Comparison of ENCODE assay signal across 14 cellular contexts in genomic region chr12:110451263-110451662, GRCh38. TPM values are rescaled to one million over a fixed set of nuclear protein-coding genes. Genes with fewer than 3 reads are reported as not detected.
A peak's percentile ranks its signal among the peaks of the same experiment; 100 is the strongest.
DNase-seq lines count a peak whose midpoint lies in the region; ATAC-seq and TF ChIP-seq lines count a peak whose summit lies in the region.
"Had no signal": no experiment of that assay in that cellular context is flagged by ENCODE, and none has a peak within 500 bp of the region (broad histone marks: within the 10 kb centered on the region; RNA-seq: fewer than 3 reads in every experiment).

No MANE protein-coding gene starts in this region.

- WGBS in transverse colon (ENCODE audit: low coverage in 1 of 2), 2 donors, result 75% methylated on average over 1 of the region's 1 CpG; no CpG with 5 or more reads in 1 of the 2 donors

- TF ChIP-seq CTCF in endothelial cell (IDR thresholded peaks at IDR 0.05; ENCODE audit: unreplicated experiment) (no peak), transverse colon (IDR thresholded peaks at IDR 0.05) (no peak)

- peak overlapping the region; percentile 99 for H3K4me3 Mint-ChIP-seq in T-helper 2 cell treated with Interferon-gamma antibody and Interleukin-4, amounts not matched to agents 5 μg/mL and 100 μg/mL, for 36 hours
- H3K4me3 Mint-ChIP-seq in endothelial cell (ENCODE audit: unreplicated experiment), result peak overlapping the region; percentile 90

- H3K4me1 ChIP-seq in transverse colon, result peaks cover 4 to 27% (median 17%) of the 10 kb centered on the region in 4 donors

- in situ Hi-C loops in transverse colon (cut with MboI; ENCODE audit: low pct_ligation_motif_present in 1 of 4, low pct_unique_long_range_greater_than_20kb in 1 of 4, low sequenced_read_pairs in 3 of 4), result loop anchor here in 2 of 4 donors (10.0 to 25.0 kb wide), 4 partner anchors 54 to 386 kb away; partner anchors contain the start of genes CCDC63 (in 2 of the 2), PPP1CC (in 1 of the 2), RAD9B (in 1 of the 2) and VPS29 (in 1 of the 2)

- H3K27me3 Mint-ChIP-seq in T-helper 2 cell treated with Interferon-gamma antibody and Interleukin-4, amounts not matched to agents 5 μg/mL and 100 μg/mL, for 36 hours (ENCODE audit: low read depth), result no peaks in the 10 kb centered on the region
- peaks cover 13% of the 10 kb centered on the region for H3K27me3 Mint-ChIP-seq in endothelial cell (ENCODE audit: unreplicated experiment)

- no peaks in the 10 kb centered on the region for H3K9me3 Mint-ChIP-seq in T-helper 2 cell treated with Interferon-gamma antibody and Interleukin-4, amounts not matched to agents 5 μg/mL and 100 μg/mL, for 36 hours
- H3K9me3 Mint-ChIP-seq in endothelial cell (ENCODE audit: unreplicated experiment), result no peaks in the 10 kb centered on the region

- peaks cover 18% of the 10 kb centered on the region; the same call in 1 of the 2 replicates for H3K36me3 ChIP-seq in SK-N-MC (ENCODE audit: insufficient read depth, low read length)
- H3K36me3 ChIP-seq in transverse colon, result peaks cover 0 to 7% (median 2%) of the 10 kb centered on the region in 4 donors

- H3K4me1 Mint-ChIP-seq in T-helper 2 cell treated with Interferon-gamma antibody and Interleukin-4, amounts not matched to agents 5 μg/mL and 100 μg/mL, for 36 hours (ENCODE audit: low read depth), result peaks cover 21% of the 10 kb centered on the region
- peaks cover 13% of the 10 kb centered on the region for H3K4me1 Mint-ChIP-seq in endothelial cell (ENCODE audit: unreplicated experiment)

- intact Hi-C loops in sciatic nerve (cut with DNase I), result no loop called here
- intact Hi-C loops in transverse colon (cut with DNase I; ENCODE audit: low total_unique reads), result loop anchor here (5.0 kb wide), 1 partner anchor 151 kb away; no protein-coding TSS in a partner anchor

- ATAC-seq in sciatic nerve (no peak), HG03378 (IDR thresholded peaks at IDR 0.05; ENCODE audit: unreplicated experiment) (no peak)
- ATAC-seq: mucosa of descending colon had no signal

- H3K4me3 ChIP-seq in SK-N-MC (no peak overlapping the region), transverse colon (no peak overlapping the region)
- H3K4me3 ChIP-seq: mucosa of descending colon had no signal

- H3K27ac Mint-ChIP-seq in T-helper 2 cell treated with Interferon-gamma antibody and Interleukin-4, amounts not matched to agents 5 μg/mL and 100 μg/mL, for 36 hours, result peak overlapping the region; percentile 99
- H3K27ac Mint-ChIP-seq in endothelial cell (ENCODE audit: unreplicated experiment), result no peak overlapping the region

- H3K27ac ChIP-seq in SK-N-MC (peak overlapping the region; percentile 54; the same call in 1 of the 2 replicates), transverse colon (peak overlapping the region in 1 of 4 donors; percentile 99)
- H3K27ac ChIP-seq: WERI-Rb-1 had no signal

- H3K27me3 ChIP-seq in transverse colon, result no peaks in the 10 kb centered on the region

- no peak for TF ChIP-seq EP300 in transverse colon (IDR thresholded peaks at IDR 0.05; ENCODE audit: low read depth)

- H3K9me3 ChIP-seq in SK-N-MC (ENCODE audit: low read depth, low read length), result no peaks in the 10 kb centered on the region
- H3K9me3 ChIP-seq in transverse colon, result no peaks in the 10 kb centered on the region
- H3K9me3 ChIP-seq: mucosa of descending colon had no signal

- no peak for DNase-seq in T-helper 2 cell treated with Interferon-gamma antibody and Interleukin-4, amounts not matched to agents 5 μg/mL and 100 μg/mL, for 36 hours (ENCODE audit: low spot score)
- no peak for DNase-seq in T-helper 2 cell
- no peak for DNase-seq in SK-N-MC (ENCODE audit: low read depth, low spot score)
- DNase-seq in endothelial cell (ENCODE audit: low spot score), result no peak
- peak; percentile 39 for DNase-seq in sciatic nerve (ENCODE audit: low spot score)
- no peak for DNase-seq in transverse colon
- DNase-seq in cortex of kidney (lab: John Stamatoyannopoulos, UW), result no peak
- DNase-seq: activated gamma-delta T cell treated with Interleukin-2 at 50 U/mL for 16 hours, DMS 273 treated with DMSO at 0.1 percent for 48 hours, mucosa of descending colon, NCI-H1105, NCI-H510A treated with DMSO at 0.1 percent for 48 hours, WERI-Rb-1 had no signal

- H3K9ac ChIP-seq in SK-N-MC (ENCODE audit: insufficient read length), result no peak overlapping the region

- no peak for TF ChIP-seq POLR2A in transverse colon (IDR thresholded peaks at IDR 0.05)

- peaks cover 46% of the 10 kb centered on the region for H3K36me3 Mint-ChIP-seq in T-helper 2 cell treated with Interferon-gamma antibody and Interleukin-4, amounts not matched to agents 5 μg/mL and 100 μg/mL, for 36 hours (ENCODE audit: low read depth)
- H3K36me3 Mint-ChIP-seq in endothelial cell (ENCODE audit: low read depth, unreplicated experiment), result peaks cover 10% of the 10 kb centered on the region

RNA-seq across cellular contexts. Expression of gene ARPC3, which starts 1.1 kb away (rescaled TPM):
- total RNA-seq in endothelial cell (ENCODE audit: unreplicated experiment) (230 TPM), sciatic nerve (109 TPM), transverse colon (100 to 1,000 TPM in 3 of 4 donors, 10 to 100 TPM in 1; 27.9 to 429 (median 262) TPM)

RNA-seq across cellular contexts. Expression of gene GPN3, which starts 16.8 kb away (rescaled TPM):
- total RNA-seq in endothelial cell (ENCODE audit: unreplicated experiment) (20.4 TPM), sciatic nerve (18.7 TPM), transverse colon (1 to 10 TPM in 3 of 4 donors, not detected in 1; 6.1 to 9.2 (median 8.8) TPM)

RNA-seq across cellular contexts. Expression of gene FAM216A, which starts 17.4 kb away (rescaled TPM):
- 3.1 TPM for total RNA-seq in endothelial cell (ENCODE audit: unreplicated experiment)
- total RNA-seq in sciatic nerve, result 5.8 TPM
- total RNA-seq in transverse colon, result 1 to 10 TPM in 3 of 4 donors, not detected in 1; 1.2 to 6.7 (median 1.6) TPM

RNA-seq across cellular contexts. Expression of gene ANAPC7, which starts 47.8 kb away (rescaled TPM):
- 64.8 TPM for total RNA-seq in endothelial cell (ENCODE audit: unreplicated experiment)
- 62.7 TPM for total RNA-seq in sciatic nerve
- total RNA-seq in transverse colon, result 100 to 1,000 TPM in 1 of 4 donors, 10 to 100 TPM in 3; 16.8 to 127 (median 31.4) TPM

RNA-seq across cellular contexts. Expression of gene VPS29, which starts 50.6 kb away (rescaled TPM):
- total RNA-seq in endothelial cell (ENCODE audit: unreplicated experiment), result 116 TPM
- total RNA-seq in sciatic nerve, result 102 TPM
- 100 to 1,000 TPM in 2 of 4 donors, 10 to 100 TPM in 2; 16.3 to 142 (median 79.3) TPM for total RNA-seq in transverse colon
